In genomic region chr20:63290677-63291472, GRCh38 we compare ENCODE assay signal across 9 cellular contexts. TPM values are rescaled to one million over a fixed set of nuclear protein-coding genes. Genes with fewer than 3 reads are reported as not detected.
DNase-seq lines count a peak whose midpoint lies in the region; ATAC-seq and TF ChIP-seq lines count a peak whose summit lies in the region.
"Had no signal": no experiment of that assay in that cellular context is flagged by ENCODE, and none has a peak within 500 bp of the region (broad histone marks: within the 10 kb centered on the region; RNA-seq: fewer than 3 reads in every experiment).

No MANE protein-coding gene starts in this region.

- TF ChIP-seq CTCF in LNCAP (IDR thresholded peaks at IDR 0.05), result peak; percentile 76
- TF ChIP-seq CTCF in colonic mucosa (IDR thresholded peaks at IDR 0.05), result peak; percentile 77

- peak; percentile 70 for ATAC-seq in stimulated activated naive CD8-positive, alpha-beta T cell treated with anti-CD3 and anti-CD28 coated beads, Interleukin-15, Interleukin-2, amounts not matched to agents 100 U/mL and 50 U/mL, for 24 hours
- ATAC-seq in GM18907 (IDR thresholded peaks at IDR 0.05; ENCODE audit: unreplicated experiment), result no peak

- H3K9ac ChIP-seq in colonic mucosa (ENCODE audit: low read depth in 2 of 2, low read length in 2 of 2), result no peak overlapping the region

- H3K9me3 ChIP-seq in colonic mucosa (no peaks in the 10 kb centered on the region), mesodermal cell (ENCODE audit: control insufficient read depth, low read length) (no peaks in the 10 kb centered on the region)

- WGBS in mesodermal cell (ENCODE audit: insufficient coverage in 2 of 2), 2 experiments, result 54 to 56% methylated on average over 24 to 25 of the region's 26 CpGs

- H3K27ac ChIP-seq in colonic mucosa (no peak overlapping the region), mesodermal cell (ENCODE audit: low read depth, low read length, severe bottlenecking) (peak overlapping the region; percentile 29)

- H3K36me3 ChIP-seq in colonic mucosa (no peaks in the 10 kb centered on the region), mesodermal cell (ENCODE audit: control insufficient read depth, insufficient read depth, low read length) (peaks cover 28% of the 10 kb centered on the region)

- peaks cover 5% of the 10 kb centered on the region for H3K27me3 ChIP-seq in colonic mucosa

- intact Hi-C loops in colonic mucosa (cut with DNase I), result no loop called here

- no peak overlapping the region for H3K4me3 ChIP-seq in colonic mucosa
- H3K4me3 ChIP-seq in mesodermal cell (ENCODE audit: extremely low read depth, insufficient read depth, low read length, poor library complexity, severe bottlenecking), result no peak overlapping the region

- H3K4me1 ChIP-seq in colonic mucosa, result no peaks in the 10 kb centered on the region
- no peaks in the 10 kb centered on the region for H3K4me1 ChIP-seq in mesodermal cell (ENCODE audit: control insufficient read depth, insufficient read depth, low read length, poor library complexity, severe bottlenecking)

- peak; percentile 35 for DNase-seq in EL
- DNase-seq in activated CD4-positive, alpha-beta T cell treated with anti-CD3 and anti-CD28 coated beads for 24 hours (ENCODE audit: low read depth in 2 of 2), result peak; percentile 58 to 64
- peak; percentile 40 for DNase-seq in colonic mucosa
- peak; percentile 87 for DNase-seq in stimulated activated naive CD8-positive, alpha-beta T cell treated with anti-CD3 and anti-CD28 coated beads, Interleukin-15, Interleukin-2, amounts not matched to agents 100 U/mL and 50 U/mL, for 24 hours
- DNase-seq in NCI-H146 treated with DMSO at 0.1 percent for 48 hours (lab: John Stamatoyannopoulos, UW; ENCODE audit: unreplicated experiment), result no peak

RNA-seq across cellular contexts. Expression of gene COL20A1, which starts 2.1 kb away (rescaled TPM):
- total RNA-seq in colonic mucosa, result not detected
- polyA plus RNA-seq in mesodermal cell (2013, experiment 1 of 2), result 0.15 TPM
- polyA plus RNA-seq in mesodermal cell (2013, experiment 2 of 2), result not detected
- total RNA-seq: T-helper 2 cell treated with Interferon-gamma antibody and Interleukin-4, amounts not matched to agents 100 ng/mL and 5 ng/mL, for 36 hours had no signal

RNA-seq across cellular contexts. Expression of gene ARFGAP1, which starts 18.3 kb away (rescaled TPM):
- total RNA-seq in colonic mucosa, result 100 to 1,000 TPM in 1 of 2 donors, 10 to 100 TPM in 1; 66.9 to 109 TPM
- 155 TPM for polyA plus RNA-seq in mesodermal cell (2013, experiment 1 of 2)
- polyA plus RNA-seq in mesodermal cell (2013, experiment 2 of 2), result 126 TPM

RNA-seq across cellular contexts. Expression of gene NKAIN4, which starts 36.6 kb away (rescaled TPM):
- under 1 TPM in 1 of 2 donors, not detected in 1; 0.29 TPM for total RNA-seq in colonic mucosa
- polyA plus RNA-seq in mesodermal cell (2013, experiment 1 of 2), result 10.0 TPM
- polyA plus RNA-seq in mesodermal cell (2013, experiment 2 of 2), result 9.2 TPM
- total RNA-seq: T-helper 2 cell treated with Interferon-gamma antibody and Interleukin-4, amounts not matched to agents 100 ng/mL and 5 ng/mL, for 36 hours had no signal

RNA-seq across cellular contexts. Expression of gene BIRC7, which starts 55.2 kb away (rescaled TPM):
- not detected for total RNA-seq in colonic mucosa
- polyA plus RNA-seq in mesodermal cell (2013, experiment 1 of 2), result 1.00 TPM
- polyA plus RNA-seq in mesodermal cell (2013, experiment 2 of 2), result 0.96 TPM
- total RNA-seq: T-helper 2 cell treated with Interferon-gamma antibody and Interleukin-4, amounts not matched to agents 100 ng/mL and 5 ng/mL, for 36 hours had no signal
